In the genomic region with DNA sequence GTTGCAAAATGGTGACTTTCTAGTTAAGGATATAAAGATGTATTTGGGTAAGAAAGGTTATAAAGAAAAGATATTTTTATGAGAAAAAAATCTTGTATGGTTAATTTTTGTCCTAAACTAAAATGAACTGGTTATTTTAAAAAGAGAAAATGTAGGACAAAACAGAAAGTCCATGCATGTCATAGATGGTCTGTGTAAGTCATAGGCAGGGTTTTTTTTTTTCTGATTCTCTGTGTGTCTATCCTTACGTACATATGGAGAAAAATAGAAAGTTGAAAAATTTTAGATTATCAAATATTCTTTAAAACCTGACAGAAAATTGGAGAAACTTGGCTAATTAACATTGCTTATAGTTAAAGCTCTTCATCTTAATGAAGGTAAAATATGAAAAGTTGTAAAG, we compare ENCODE assay signal across 24 cellular contexts.
DNase-seq lines count a peak whose midpoint lies in the region; ATAC-seq, FAIRE-seq and TF ChIP-seq lines count a peak whose summit lies in the region.
"Had no signal": no experiment of that assay in that cellular context is flagged by ENCODE, and none has a peak within 500 bp of the region (broad histone marks: within the 10 kb centered on the region; RNA-seq: fewer than 3 reads in every experiment).

No MANE protein-coding gene starts in this region.

- WGBS in mammary epithelial cell (ENCODE audit: low coverage, missing lambda C conversion rate), result 92% methylated on average over 1 of the region's 1 CpG
- 0% methylated on average over 1 of the region's 1 CpG for WGBS in K562 (ENCODE audit: insufficient coverage, low coverage, missing lambda C conversion rate)

- no peak overlapping the region for H3K4me3 Mint-ChIP-seq in MCF 10A (ENCODE audit: unreplicated experiment)
- H3K4me3 Mint-ChIP-seq in neural progenitor cell, result no peak overlapping the region
- no peak overlapping the region for H3K4me3 Mint-ChIP-seq in stimulated activated memory B cell treated with anti-CD40 and anti-IgM and Interleukin-4, amounts not matched to agents 10 μg/mL and 1 μg/mL and 100 μg/mL, for 72 hours
- H3K4me3 Mint-ChIP-seq: CD4-positive, CD25-positive, alpha-beta regulatory T cell; HFFc6 had no signal

- H3K27ac Mint-ChIP-seq in MCF 10A (ENCODE audit: low read depth, unreplicated experiment), result no peak overlapping the region
- H3K27ac Mint-ChIP-seq in neural progenitor cell, result no peak overlapping the region
- no peak overlapping the region for H3K27ac Mint-ChIP-seq in stimulated activated memory B cell treated with anti-CD40 and anti-IgM and Interleukin-4, amounts not matched to agents 10 μg/mL and 1 μg/mL and 100 μg/mL, for 72 hours
- H3K27ac Mint-ChIP-seq: CD4-positive, CD25-positive, alpha-beta regulatory T cell; HFFc6 had no signal

- in situ Hi-C loops in mammary epithelial cell (cut with MboI; ENCODE audit: low sequenced_read_pairs in 2 of 2) (no loop called here), KBM-7 (cut with MboI; ENCODE audit: low pct_unique_long_range_greater_than_20kb, low sequenced_read_pairs) (no loop called here), K562 (cut with MboI) (no loop called here)

- H4K20me1 ChIP-seq in mammary epithelial cell (ENCODE audit: insufficient read depth, low read length) (no peaks in the 10 kb centered on the region), K562 (replicated peaks; ENCODE audit: control insufficient read depth, insufficient read depth, low read length) (no peaks in the 10 kb centered on the region), neural progenitor cell (ENCODE audit: low read depth) (no peaks in the 10 kb centered on the region)

- no peak for TF ChIP-seq POLR2A in K562 (conservative IDR thresholded peaks at IDR 0.05)

- H3K4me2 ChIP-seq in mammary epithelial cell (ENCODE audit: insufficient read depth, low read depth, low read length), result no peak overlapping the region
- no peak overlapping the region for H3K4me2 ChIP-seq in K562 (ENCODE audit: insufficient read depth, low read length)
- no peak overlapping the region for H3K4me2 ChIP-seq in neural progenitor cell
- H3K4me2 ChIP-seq: PC-9 had no signal

- BruUV-seq in MCF 10A (replicated peaks; lab: Mats Ljungman, UMichigan) (no TSS peak), mammary epithelial cell (replicated peaks; lab: Mats Ljungman, UMichigan) (no TSS peak), K562 (replicated peaks; lab: Mats Ljungman, UMichigan) (no TSS peak)

- ATAC-seq in K562, result no peak
- no peak for ATAC-seq in stimulated activated memory B cell treated with anti-CD40 and anti-IgM and Interleukin-4, amounts not matched to agents 10 μg/mL and 1 μg/mL and 100 μg/mL, for 72 hours
- ATAC-seq in GM19467 (IDR thresholded peaks at IDR 0.05; ENCODE audit: unreplicated experiment), result no peak

- H3K27me3 Mint-ChIP-seq in MCF 10A (ENCODE audit: insufficient read depth, unreplicated experiment) (no peaks in the 10 kb centered on the region), neural progenitor cell (ENCODE audit: insufficient read depth, low read depth) (no peaks in the 10 kb centered on the region)
- H3K27me3 Mint-ChIP-seq in stimulated activated memory B cell treated with anti-CD40 and anti-IgM and Interleukin-4, amounts not matched to agents 10 μg/mL and 1 μg/mL and 100 μg/mL, for 72 hours, result no peaks in the 10 kb centered on the region
- H3K27me3 Mint-ChIP-seq: CD4-positive, CD25-positive, alpha-beta regulatory T cell had no signal

- peak; percentile 26 for DNase-seq in MCF 10A (ENCODE audit: unreplicated experiment)
- no peak for DNase-seq in mammary epithelial cell
- peak; percentile 14 for DNase-seq in KBM-7
- no peak for DNase-seq in K562 (ENCODE audit: extremely low read depth in 1 of 4, low spot score in 3 of 4)
- peak; percentile 22 for DNase-seq in neural progenitor cell (ENCODE audit: low spot score)
- no peak for DNase-seq in NCI-H146 treated with DMSO at 0.1 percent for 48 hours (lab: John Stamatoyannopoulos, UW; ENCODE audit: unreplicated experiment)
- DNase-seq: CD4-positive, CD25-positive, alpha-beta regulatory T cell; GDM1; HFFc6; MG63; NCI-H1048; NCI-H1417 treated with DMSO at 0.1 percent for 48 hours; NCI-H2029; NCI-H2171; NCI-H524 treated with DMSO at 0.1 percent for 48 hours; PC-9; RPMI8226; SHP77; T-helper 2 cell had no signal

- H3K27me3 ChIP-seq in mammary epithelial cell (ENCODE audit: insufficient read depth, low read length), result no peaks in the 10 kb centered on the region
- H3K27me3 ChIP-seq in K562 (ENCODE audit: control insufficient read depth in 2 of 2, insufficient read depth in 2 of 2, low read length in 2 of 2), result no peaks in the 10 kb centered on the region
- H3K27me3 ChIP-seq in neural progenitor cell, result no peaks in the 10 kb centered on the region
- H3K27me3 ChIP-seq: MG63 had no signal

- H3K79me2 ChIP-seq in mammary epithelial cell (ENCODE audit: insufficient read depth, low read length) (no peaks in the 10 kb centered on the region), K562 (ENCODE audit: control insufficient read depth, insufficient read depth, low read length) (no peaks in the 10 kb centered on the region), neural progenitor cell (ENCODE audit: low read depth) (no peaks in the 10 kb centered on the region)

- H3K36me3 ChIP-seq in mammary epithelial cell (ENCODE audit: insufficient read depth, low read length), result no peaks in the 10 kb centered on the region
- H3K36me3 ChIP-seq in K562 (ENCODE audit: control insufficient read depth, insufficient read depth, low read length), result no peaks in the 10 kb centered on the region
- H3K36me3 ChIP-seq in neural progenitor cell, result no peaks in the 10 kb centered on the region
- H3K36me3 ChIP-seq: MG63 had no signal

- H2AFZ ChIP-seq in mammary epithelial cell (ENCODE audit: low read depth, low read length), result no peak overlapping the region
- H2AFZ ChIP-seq in K562 (ENCODE audit: low read depth, low read length), result no peak overlapping the region
- no peak overlapping the region for H2AFZ ChIP-seq in neural progenitor cell (replicated peaks)
- H2AFZ ChIP-seq: PC-9 had no signal

- intact Hi-C loops in MCF 10A (cut with micrococcal nuclease), result no loop called here
- intact Hi-C loops in mammary epithelial cell (cut with micrococcal nuclease), result no loop called here
- intact Hi-C loops in K562 (cut with micrococcal nuclease), result no loop called here

- FAIRE-seq in K562 (lab: Jason Lieb, UNC), result no peak
- FAIRE-seq: H54 had no signal

- no peaks in the 10 kb centered on the region for H3K9me1 ChIP-seq in K562 (ENCODE audit: control insufficient read depth, insufficient read depth, low read length)

- H3K27ac ChIP-seq in mammary epithelial cell (ENCODE audit: insufficient read depth, low read depth, low read length) (no peak overlapping the region), K562 (ENCODE audit: extremely low read depth, low read depth, low read length) (no peak overlapping the region), neural progenitor cell (no peak overlapping the region)
- H3K27ac ChIP-seq: HL-60, PC-9, SK-N-MC had no signal

- H3K9me3 Mint-ChIP-seq in MCF 10A (ENCODE audit: unreplicated experiment), result peaks cover 21% of the 10 kb centered on the region
- peaks cover 25% of the 10 kb centered on the region for H3K9me3 Mint-ChIP-seq in neural progenitor cell
- H3K9me3 Mint-ChIP-seq in stimulated activated memory B cell treated with anti-CD40 and anti-IgM and Interleukin-4, amounts not matched to agents 10 μg/mL and 1 μg/mL and 100 μg/mL, for 72 hours, result peaks cover 16% of the 10 kb centered on the region

- no peaks in the 10 kb centered on the region for H3K36me3 Mint-ChIP-seq in MCF 10A (ENCODE audit: insufficient read depth, unreplicated experiment)
- H3K36me3 Mint-ChIP-seq in neural progenitor cell, result no peaks in the 10 kb centered on the region
- H3K36me3 Mint-ChIP-seq in stimulated activated memory B cell treated with anti-CD40 and anti-IgM and Interleukin-4, amounts not matched to agents 10 μg/mL and 1 μg/mL and 100 μg/mL, for 72 hours, result no peaks in the 10 kb centered on the region
- H3K36me3 Mint-ChIP-seq: CD4-positive, CD25-positive, alpha-beta regulatory T cell had no signal

- dilution Hi-C loops in mammary epithelial cell (cut with HindIII; ENCODE audit: low sequenced_read_pairs), result no loop called here

- CTCF ChIA-PET in MCF 10A (lab: Yijun Ruan, JAX), result no interaction called here
- CTCF ChIA-PET in mammary epithelial cell (lab: Charles Lee; ENCODE audit: low non-redundant PET), result no interaction called here
- CTCF ChIA-PET in K562 (lab: Yijun Ruan, JAX; ENCODE audit: low intra/inter-chr PET ratio), result no interaction called here

- no peaks in the 10 kb centered on the region for H3F3A ChIP-seq in neural progenitor cell (ENCODE audit: low read depth)

- H3K4me1 Mint-ChIP-seq in MCF 10A (ENCODE audit: insufficient read depth, unreplicated experiment), result no peaks in the 10 kb centered on the region
- H3K4me1 Mint-ChIP-seq in neural progenitor cell, result no peaks in the 10 kb centered on the region
- no peaks in the 10 kb centered on the region for H3K4me1 Mint-ChIP-seq in stimulated activated memory B cell treated with anti-CD40 and anti-IgM and Interleukin-4, amounts not matched to agents 10 μg/mL and 1 μg/mL and 100 μg/mL, for 72 hours
- H3K4me1 Mint-ChIP-seq: CD4-positive, CD25-positive, alpha-beta regulatory T cell had no signal

- no peak overlapping the region for H3K9ac ChIP-seq in mammary epithelial cell (ENCODE audit: insufficient read depth, low read length)
- no peak overlapping the region for H3K9ac ChIP-seq in K562 (ENCODE audit: insufficient read depth in 1 of 2, low read depth in 2 of 2, low read length in 2 of 2)
- no peak overlapping the region for H3K9ac ChIP-seq in neural progenitor cell

- POLR2A ChIA-PET in MCF 10A (lab: Yijun Ruan, JAX) (no interaction called here), K562 (lab: Yijun Ruan, JAX) (no interaction called here)

- H3K4me3 ChIP-seq in mammary epithelial cell (replicated peaks in 1 of 3; ENCODE audit: insufficient read depth in 1 of 3, low read depth in 2 of 3, low read length in 3 of 3), result no peak overlapping the region
- H3K4me3 ChIP-seq in K562, result no peak overlapping the region
- H3K4me3 ChIP-seq in neural progenitor cell, result no peak overlapping the region
- H3K4me3 ChIP-seq: MG63, PC-9, SK-N-MC had no signal

- H3K4me1 ChIP-seq in mammary epithelial cell (ENCODE audit: insufficient read depth, low read length) (no peaks in the 10 kb centered on the region), K562 (replicated peaks in 1 of 2; ENCODE audit: control insufficient read depth in 2 of 2, insufficient read depth in 2 of 2, low read length in 2 of 2) (no peaks in the 10 kb centered on the region), neural progenitor cell (no peaks in the 10 kb centered on the region)

- no peak for TF ChIP-seq RAD21 in K562 (CRISPR knock-in tag; conservative IDR thresholded peaks at IDR 0.05 in 1 of 2, IDR thresholded peaks at IDR 0.05 in 1 of 2)

- no peak for TF ChIP-seq CTCF in MCF 10A (IDR thresholded peaks at IDR 0.05; ENCODE audit: unreplicated experiment)
- no peak for TF ChIP-seq CTCF in mammary epithelial cell (conservative IDR thresholded peaks at IDR 0.05 in 1 of 2, IDR thresholded peaks at IDR 0.05 in 1 of 2; ENCODE audit: extremely low read depth in 1 of 2, insufficient read depth in 1 of 2, low read depth in 1 of 2, low read length in 2 of 2)
- TF ChIP-seq CTCF in K562 (IDR thresholded peaks at IDR 0.05 in 2 of 3, conservative IDR thresholded peaks at IDR 0.05 in 1 of 3; ENCODE audit: insufficient read depth in 2 of 3, low read depth in 1 of 3, low read length in 3 of 3), result no peak
- TF ChIP-seq CTCF in neural progenitor cell (IDR thresholded peaks at IDR 0.05), result no peak

- H3K9me3 ChIP-seq in mammary epithelial cell (replicated peaks; ENCODE audit: insufficient read depth, low read length), result no peaks in the 10 kb centered on the region
- H3K9me3 ChIP-seq in K562 (replicated peaks; ENCODE audit: control insufficient read depth, insufficient read depth, low read depth, low read length), result no peaks in the 10 kb centered on the region
- peaks cover 23% of the 10 kb centered on the region for H3K9me3 ChIP-seq in neural progenitor cell (ENCODE audit: low read depth)

- no peak for TF ChIP-seq EP300 in K562 (IDR thresholded peaks at IDR 0.05; ENCODE audit: low read length)

Comparison
In these comparisons a context has a peak if more than half of its experiments do, and no peak if none do; other contexts are left out.
1. DNase-seq: peak in MCF 10A (single experiment), KBM-7 (single experiment) and neural progenitor cell (single experiment); none in mammary epithelial cell (single experiment), K562 (0 of 4) and NCI-H146 treated with DMSO at 0.1 percent for 48 hours (single experiment).